8 cellular contexts compared by ENCODE assay signal in genomic region chr17:38746004-38746892, GRCh38. TPM values are rescaled to one million over a fixed set of nuclear protein-coding genes. Genes with fewer than 3 reads are reported as not detected.
A peak's percentile ranks its signal among the peaks of the same experiment; 100 is the strongest.
DNase-seq lines count a peak whose midpoint lies in the region; ATAC-seq and TF ChIP-seq lines count a peak whose summit lies in the region.

No MANE protein-coding gene starts in this region.

- H3K36me3 Mint-ChIP-seq in chondrocyte (ENCODE audit: low read depth) (no peaks in the 10 kb centered on the region), natural killer cell (no peaks in the 10 kb centered on the region)

- peak overlapping the region; percentile 81 for H3K4me3 Mint-ChIP-seq in chondrocyte (ENCODE audit: unreplicated experiment)
- H3K4me3 Mint-ChIP-seq in natural killer cell = peak overlapping the region; percentile 69

- POLR2A ChIA-PET in BJ (lab: Charles Lee) = no interaction called here

- H3K27me3 Mint-ChIP-seq in chondrocyte (ENCODE audit: low read depth) (no peaks in the 10 kb centered on the region), natural killer cell (ENCODE audit: low read depth in 2 of 2) (peaks cover 47 to 48% of the 10 kb centered on the region in 2 donors)

- no peaks in the 10 kb centered on the region for H3K27me3 ChIP-seq in BJ (ENCODE audit: control insufficient read depth, insufficient read depth, low read length)

- H3K4me1 Mint-ChIP-seq in chondrocyte (ENCODE audit: low read depth) = peaks cover 69% of the 10 kb centered on the region
- peaks cover 23 to 34% of the 10 kb centered on the region in 2 donors for H3K4me1 Mint-ChIP-seq in natural killer cell

- no peaks in the 10 kb centered on the region; the same call in none of the 2 replicates for H3K36me3 ChIP-seq in BJ (ENCODE audit: control insufficient read depth, insufficient read depth, low read length)

- peak overlapping the region; percentile 76 for H3K27ac Mint-ChIP-seq in chondrocyte (ENCODE audit: unreplicated experiment)
- no peak overlapping the region for H3K27ac Mint-ChIP-seq in natural killer cell

- ATAC-seq in natural killer cell (no peak), GM21515 (IDR thresholded peaks at IDR 0.05; ENCODE audit: unreplicated experiment) (no peak)

- H3K4me3 ChIP-seq in BJ (ENCODE audit: low read depth, low read length) (peak overlapping the region; percentile 94), LNCaP clone FGC (ENCODE audit: low read depth, low read length) (peak overlapping the region; percentile 99)

- DNase-seq in BJ (ENCODE audit: low read depth) (no peak), LNCaP clone FGC (ENCODE audit: low read depth) (no peak), chondrocyte (ENCODE audit: low spot score) (no peak), natural killer cell (no peak), medulla oblongata (ENCODE audit: extremely low spot score) (no peak), HuH-7.5 (ENCODE audit: low spot score) (no peak), kidney glomerular epithelial cell (lab: John Stamatoyannopoulos, UW) (no peak)

- TF ChIP-seq CTCF in BJ (IDR thresholded peaks at IDR 0.05; ENCODE audit: insufficient read depth, low read depth, low read length) (no peak), LNCaP clone FGC (IDR thresholded peaks at IDR 0.05; ENCODE audit: control insufficient read depth, extremely low read depth, insufficient read depth) (no peak), chondrocyte (IDR thresholded peaks at IDR 0.05) (no peak), natural killer cell (IDR thresholded peaks at IDR 0.05) (no peak)

- intact Hi-C loops in natural killer cell (cut with micrococcal nuclease) = no loop called here

- H3K9me3 Mint-ChIP-seq in chondrocyte (ENCODE audit: low read depth) (no peaks in the 10 kb centered on the region), natural killer cell (no peaks in the 10 kb centered on the region)

- CTCF ChIA-PET in BJ (lab: Yijun Ruan, JAX) = interaction anchor here (1.0 to 4.0 kb wide), 4 partner anchors 11 to 69 kb away, joined by 3 to 38 read pairs (median 6); no protein-coding TSS in a partner anchor

RNA-seq across cellular contexts. Expression of gene PCGF2, which starts 1.9 kb away (rescaled TPM):
- 16.6 and 27.6 TPM in 2 replicates for polyA plus RNA-seq in BJ (2011; rRNA removed)
- polyA minus RNA-seq in BJ (2011; rRNA and poly(A)+ RNA removed) = 20.8 and 27.5 TPM in 2 replicates
- 50.7 to 56.1 TPM (median 55.2 TPM) in 3 replicates for total RNA-seq in chondrocyte
- total RNA-seq in natural killer cell = under 1 TPM in 1 of 3 donors, not detected in 2; 0.12 TPM

RNA-seq across cellular contexts. Expression of gene PSMB3, which starts 6.3 kb away (rescaled TPM):
- polyA plus RNA-seq in BJ (2011; rRNA removed) = 293 and 337 TPM in 2 replicates
- 158 and 319 TPM in 2 replicates for polyA minus RNA-seq in BJ (2011; rRNA and poly(A)+ RNA removed)
- total RNA-seq in chondrocyte (118 to 156 TPM (median 120 TPM) in 3 replicates), natural killer cell (100 to 1,000 TPM; 102 to 129 (median 118) TPM)

RNA-seq across cellular contexts. Expression of gene CISD3, which starts 16.1 kb away (rescaled TPM):
- 15.1 and 17.1 TPM in 2 replicates for polyA plus RNA-seq in BJ (2011; rRNA removed)
- polyA minus RNA-seq in BJ (2011; rRNA and poly(A)+ RNA removed) = 5.8 and 8.3 TPM in 2 replicates
- total RNA-seq in chondrocyte (17.2 to 18.4 TPM (median 17.9 TPM) in 3 replicates), natural killer cell (10 to 100 TPM; 32.6 to 37.4 (median 33.9) TPM)

RNA-seq across cellular contexts. Expression of gene MLLT6, which starts 41.2 kb away (rescaled TPM):
- polyA plus RNA-seq in BJ (2011; rRNA removed) = 21.4 and 32.1 TPM in 2 replicates
- 21.5 and 32.8 TPM in 2 replicates for polyA minus RNA-seq in BJ (2011; rRNA and poly(A)+ RNA removed)
- total RNA-seq in chondrocyte (44.9 to 64.2 TPM (median 50.0 TPM) in 3 replicates), natural killer cell (100 to 1,000 TPM; 478 to 578 (median 485) TPM)

RNA-seq across cellular contexts. Expression of gene PIP4K2B, which starts 53.1 kb away (rescaled TPM):
- polyA plus RNA-seq in BJ (2011; rRNA removed) = 37.2 and 41.6 TPM in 2 replicates
- polyA minus RNA-seq in BJ (2011; rRNA and poly(A)+ RNA removed) = 37.9 and 46.6 TPM in 2 replicates
- total RNA-seq in chondrocyte (55.5 to 66.8 TPM (median 58.7 TPM) in 3 replicates), natural killer cell (10 to 100 TPM; 26.8 to 36.8 (median 36.3) TPM)

Comparison
In these comparisons a context has a peak if more than half of its experiments do, and no peak if none do; other contexts are left out.
1. RNA of gene PCGF2, which starts 1.9 kb away (total RNA-seq): 50.7 to 56.1 TPM in chondrocyte; 0.12 TPM in natural killer cell; every median in the first group is over 10 times any median in the second.